ENCODE assay signal across 12 cellular contexts in the genomic region with DNA sequence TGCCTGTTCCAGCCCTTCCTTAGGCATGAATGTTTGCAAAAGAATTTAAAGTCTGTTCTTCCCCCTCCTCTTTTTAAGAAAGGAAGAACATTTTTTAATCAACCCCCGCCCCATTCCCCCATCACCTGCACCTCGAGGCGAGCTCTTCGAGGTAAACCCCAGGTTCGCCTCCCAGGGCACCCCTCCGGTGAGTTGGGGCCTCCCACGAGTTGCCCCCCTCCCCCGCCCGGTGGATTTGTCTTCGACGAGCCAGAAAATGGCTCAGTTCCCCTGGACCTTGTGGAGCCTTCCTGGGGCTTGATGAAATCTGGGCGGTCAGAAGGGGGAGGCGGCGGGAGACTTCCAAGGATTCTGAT. TPM values are rescaled to one million over a fixed set of nuclear protein-coding genes. Genes with fewer than 3 reads are reported as not detected.
DNase-seq lines count a peak whose midpoint lies in the region; ATAC-seq and TF ChIP-seq lines count a peak whose summit lies in the region.
"Had no signal": no experiment of that assay in that cellular context is flagged by ENCODE, and none has a peak within 500 bp of the region (broad histone marks: within the 10 kb centered on the region; RNA-seq: fewer than 3 reads in every experiment).

No MANE protein-coding gene starts in this region.

- 3% methylated on average over 14 of the region's 14 CpGs for WGBS in prostate gland

- DNase-seq in NCI-H2196 (lab: John Stamatoyannopoulos, UW; ENCODE audit: unreplicated experiment): peak; percentile 72
- DNase-seq in NCI-H2196 treated with DMSO at 0.1 percent for 48 hours (lab: John Stamatoyannopoulos, UW; ENCODE audit: unreplicated experiment): no peak
- peak; percentile 88 for DNase-seq in NCI-H69 (lab: John Stamatoyannopoulos, UW)
- DNase-seq in epithelial cell of proximal tubule (ENCODE audit: low read depth): no peak
- DNase-seq in prostate gland (ENCODE audit: low spot score): no peak
- DNase-seq in CD8-positive, alpha-beta memory T cell: no peak
- DNase-seq: AML-193 had no signal

- ATAC-seq in GM21723 (IDR thresholded peaks at IDR 0.05; ENCODE audit: unreplicated experiment): no peak
- ATAC-seq in GM18867 (IDR thresholded peaks at IDR 0.05; ENCODE audit: unreplicated experiment): no peak
- ATAC-seq: K562 had no signal

- CTCF ChIA-PET in CD8-positive, alpha-beta memory T cell (lab: Charles Lee): no interaction called here

- H3K27ac Mint-ChIP-seq in CD8-positive, alpha-beta memory T cell: no peak overlapping the region

- H3K36me3 ChIP-seq in prostate gland: no peaks in the 10 kb centered on the region
- H3K36me3 ChIP-seq in CD8-positive, alpha-beta memory T cell (ENCODE audit: insufficient read depth, low read length): no peaks in the 10 kb centered on the region
- H3K36me3 ChIP-seq: esophagus muscularis mucosa, SJSA1 had no signal

- TF ChIP-seq CTCF in epithelial cell of proximal tubule (conservative IDR thresholded peaks at IDR 0.05; ENCODE audit: low read depth, low read length) (no peak), prostate gland (IDR thresholded peaks at IDR 0.05) (no peak)

- POLR2A ChIA-PET in CD8-positive, alpha-beta memory T cell (lab: Charles Lee): interaction anchor here (0.6 kb wide), 1 partner anchor 1951 kb away, joined by 5 read pairs; no protein-coding TSS in a partner anchor

- H3K4me3 Mint-ChIP-seq in CD8-positive, alpha-beta memory T cell: peak overlapping the region in 3 of 7 donors; percentile 8 to 38 (median 16)

- H3K4me1 ChIP-seq in prostate gland (replicated peaks): no peaks in the 10 kb centered on the region
- H3K4me1 ChIP-seq in CD8-positive, alpha-beta memory T cell (ENCODE audit: insufficient read depth, low read length): no peaks in the 10 kb centered on the region

- H3K27me3 ChIP-seq in prostate gland (replicated peaks; ENCODE audit: insufficient read depth): no peaks in the 10 kb centered on the region
- peaks cover 20% of the 10 kb centered on the region for H3K27me3 ChIP-seq in CD8-positive, alpha-beta memory T cell (ENCODE audit: insufficient read depth, low read length, poor library complexity, severe bottlenecking)

- TF ChIP-seq POLR2A in prostate gland (IDR thresholded peaks at IDR 0.05): no peak

- peaks cover 49 to 66% of the 10 kb centered on the region in 2 donors for H3K27me3 Mint-ChIP-seq in CD8-positive, alpha-beta memory T cell

- no peaks in the 10 kb centered on the region for H3K9me3 Mint-ChIP-seq in CD8-positive, alpha-beta memory T cell

- intact Hi-C loops in prostate gland (cut with DNase I): no loop called here

- H3K36me3 Mint-ChIP-seq in CD8-positive, alpha-beta memory T cell: no peaks in the 10 kb centered on the region

- no peaks in the 10 kb centered on the region for H3K9me3 ChIP-seq in prostate gland
- H3K9me3 ChIP-seq in CD8-positive, alpha-beta memory T cell (ENCODE audit: low read length): no peaks in the 10 kb centered on the region
- H3K9me3 ChIP-seq: esophagus muscularis mucosa had no signal

- peak overlapping the region; percentile 87 to 88 for H3K27ac ChIP-seq in prostate gland
- H3K27ac ChIP-seq in CD8-positive, alpha-beta memory T cell (ENCODE audit: low read depth, low read length): no peak overlapping the region
- H3K27ac ChIP-seq: esophagus muscularis mucosa, SJSA1 had no signal

- peaks cover 7 to 11% (median 10%) of the 10 kb centered on the region in 3 donors for H3K4me1 Mint-ChIP-seq in CD8-positive, alpha-beta memory T cell

- H3K4me3 ChIP-seq in epithelial cell of proximal tubule (ENCODE audit: low read depth, low read length) (peak overlapping the region; percentile 43), prostate gland (peak overlapping the region; percentile 60 to 65)
- no peak overlapping the region for H3K4me3 ChIP-seq in CD8-positive, alpha-beta memory T cell (ENCODE audit: low read length)
- H3K4me3 ChIP-seq: K562, SJSA1 had no signal

RNA-seq across cellular contexts. Expression of gene OVOL2, which starts 0.3 kb away (rescaled TPM):
- total RNA-seq in epithelial cell of proximal tubule: 0.23 and 1.6 TPM in 2 replicates
- total RNA-seq in prostate gland: 10 to 100 TPM; 25.6 to 34.8 TPM
- total RNA-seq in CD8-positive, alpha-beta memory T cell: not detected
- not detected for polyA plus RNA-seq in CD8-positive, alpha-beta memory T cell
- total RNA-seq: esophagus muscularis mucosa, K562, SJSA1 had no signal
- polyA plus RNA-seq: K562 had no signal

Comparison
In these comparisons a context has a peak if more than half of its experiments do, and no peak if none do; other contexts are left out.
1. DNase-seq: peak in NCI-H2196 (single experiment) and NCI-H69 (single experiment); none in NCI-H2196 treated with DMSO at 0.1 percent for 48 hours (single experiment), epithelial cell of proximal tubule (single experiment), prostate gland (single experiment) and CD8-positive, alpha-beta memory T cell (0 of 5).
2. RNA of gene OVOL2, which starts 0.3 kb away (total RNA-seq): 25.6 to 34.8 TPM in prostate gland; 0.23 to 1.6 TPM in epithelial cell of proximal tubule and not detected in CD8-positive, alpha-beta memory T cell; every median in the first group is over 10 times any median in the second.